ENCODE assay signal across 1 cellular context in genomic region chr3:177905895-177906511, GRCh38.
TF ChIP-seq lines count a peak whose summit lies in the region.

No MANE protein-coding gene starts in this region.

TF ChIP-seq in H1, 55 proteins besides CTCF, POLR2A, EP300 and RAD21 (continued from another document):
- no peak for TF ChIP-seq JUN (IDR thresholded peaks at IDR 0.05; ENCODE audit: low read depth, low read length)
